ENCODE assay signal across 2 cellular contexts in genomic region chr22:30566125-30566524, GRCh38.
TF ChIP-seq lines count a peak whose summit lies in the region.

No MANE protein-coding gene starts in this region.

TF ChIP-seq in WTC11, 78 proteins besides CTCF, POLR2A, EP300 and RAD21:
- TF ChIP-seq ELF4 (CRISPR knock-in tag; IDR thresholded peaks at IDR 0.05; ENCODE audit: low read depth), result no peak
- TF ChIP-seq ZNF219 (CRISPR knock-in tag; IDR thresholded peaks at IDR 0.05; ENCODE audit: borderline replicate concordance), result no peak
- TF ChIP-seq STAT6 (CRISPR knock-in tag; conservative IDR thresholded peaks at IDR 0.05; ENCODE audit: low read depth), result no peak
- no peak for TF ChIP-seq NFE2L1 (CRISPR knock-in tag; IDR thresholded peaks at IDR 0.05)
- no peak for TF ChIP-seq GRHL2 (CRISPR knock-in tag; IDR thresholded peaks at IDR 0.05; ENCODE audit: insufficient replicate concordance, severe bottlenecking)
- no peak for TF ChIP-seq ZNF317 (CRISPR knock-in tag; IDR thresholded peaks at IDR 0.05; ENCODE audit: borderline replicate concordance, low read depth)
- no peak for TF ChIP-seq ZNF232 (CRISPR knock-in tag; IDR thresholded peaks at IDR 0.05)
- no peak for TF ChIP-seq IRF2 (CRISPR knock-in tag; IDR thresholded peaks at IDR 0.05; ENCODE audit: borderline replicate concordance, low read depth)
TF ChIP-seq in WTC11: peak in this region for 0.

TF ChIP-seq in HepG2, 621 proteins besides CTCF, POLR2A, EP300 and RAD21 (continues in another document):
- 0 out of 2 replicates have a peak, but pooled peaks have one; percentile 36 for TF ChIP-seq ZNF644 (CRISPR knock-in tag; IDR thresholded peaks at IDR 0.05; ENCODE audit: low read depth)
- 0 out of 2 replicates have a peak, but pooled peaks have one; percentile 37 for TF ChIP-seq KDM6A (CRISPR knock-in tag; IDR thresholded peaks at IDR 0.05; ENCODE audit: low read depth)
- peak; percentile 37 for TF ChIP-seq XRCC5 (optimal IDR thresholded peaks at IDR 0.05; ENCODE audit: low read length)
- peak; percentile 94; the same call in 1 of the 2 replicates for TF ChIP-seq ZKSCAN5 (CRISPR knock-in tag; IDR thresholded peaks at IDR 0.05)
- peak; percentile 57; the same call in 1 of the 2 replicates for TF ChIP-seq ZNF792 (CRISPR knock-in tag; IDR thresholded peaks at IDR 0.05)
- peak; percentile 41; the same call in 1 of the 2 replicates for TF ChIP-seq NCOR1 (IDR thresholded peaks at IDR 0.05; ENCODE audit: borderline replicate concordance, low read length)
- peak; percentile 50 for TF ChIP-seq RARA (CRISPR knock-in tag; IDR thresholded peaks at IDR 0.05)
- 0 out of 2 replicates have a peak, but pooled peaks have one; percentile 31 for TF ChIP-seq MIER2 (CRISPR knock-in tag; IDR thresholded peaks at IDR 0.05)
- 0 out of 2 replicates have a peak, but pooled peaks have one; percentile 30 for TF ChIP-seq ZNF263 (CRISPR knock-in tag; IDR thresholded peaks at IDR 0.05)
- TF ChIP-seq RXRB (CRISPR knock-in tag; IDR thresholded peaks at IDR 0.05; ENCODE audit: borderline replicate concordance), result peak; percentile 25; the same call in 1 of the 2 replicates
- peak; percentile 83; the same call in 1 of the 2 replicates for TF ChIP-seq ZNF335 (CRISPR knock-in tag; IDR thresholded peaks at IDR 0.05)
- TF ChIP-seq ZNF556 (CRISPR knock-in tag; IDR thresholded peaks at IDR 0.05; ENCODE audit: borderline replicate concordance), result 0 out of 2 replicates have a peak, but pooled peaks have one; percentile 54
- TF ChIP-seq, protein P1, sequence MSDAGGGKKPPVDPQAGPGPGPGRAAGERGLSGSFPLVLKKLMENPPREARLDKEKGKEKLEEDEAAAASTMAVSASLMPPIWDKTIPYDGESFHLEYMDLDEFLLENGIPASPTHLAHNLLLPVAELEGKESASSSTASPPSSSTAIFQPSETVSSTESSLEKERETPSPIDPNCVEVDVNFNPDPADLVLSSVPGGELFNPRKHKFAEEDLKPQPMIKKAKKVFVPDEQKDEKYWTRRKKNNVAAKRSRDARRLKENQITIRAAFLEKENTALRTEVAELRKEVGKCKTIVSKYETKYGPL (CRISPR knock-in tag; IDR thresholded peaks at IDR 0.05), result no peak
- TF ChIP-seq KLF11 (CRISPR knock-in tag; IDR thresholded peaks at IDR 0.05), result no peak
- peak; percentile 45; the same call in 1 of the 2 replicates for TF ChIP-seq CBX5 (CRISPR knock-in tag; IDR thresholded peaks at IDR 0.05; ENCODE audit: borderline replicate concordance)
- TF ChIP-seq, protein P2, sequence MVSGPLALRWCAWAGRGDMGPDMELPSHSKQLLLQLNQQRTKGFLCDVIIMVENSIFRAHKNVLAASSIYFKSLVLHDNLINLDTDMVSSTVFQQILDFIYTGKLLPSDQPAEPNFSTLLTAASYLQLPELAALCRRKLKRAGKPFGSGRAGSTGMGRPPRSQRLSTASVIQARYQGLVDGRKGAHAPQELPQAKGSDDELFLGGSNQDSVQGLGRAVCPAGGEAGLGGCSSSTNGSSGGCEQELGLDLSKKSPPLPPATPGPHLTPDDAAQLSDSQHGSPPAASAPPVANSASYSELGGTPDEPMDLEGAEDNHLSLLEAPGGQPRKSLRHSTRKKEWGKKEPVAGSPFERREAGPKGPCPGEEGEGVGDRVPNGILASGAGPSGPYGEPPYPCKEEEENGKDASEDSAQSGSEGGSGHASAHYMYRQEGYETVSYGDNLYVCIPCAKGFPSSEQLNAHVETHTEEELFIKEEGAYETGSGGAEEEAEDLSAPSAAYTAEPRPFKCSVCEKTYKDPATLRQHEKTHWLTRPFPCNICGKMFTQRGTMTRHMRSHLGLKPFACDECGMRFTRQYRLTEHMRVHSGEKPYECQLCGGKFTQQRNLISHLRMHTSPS (CRISPR knock-in tag; IDR thresholded peaks at IDR 0.05; ENCODE audit: low read depth), result peak; percentile 41; the same call in 1 of the 2 replicates
- TF ChIP-seq ERF (CRISPR knock-in tag; IDR thresholded peaks at IDR 0.05), result 0 out of 2 replicates have a peak, but pooled peaks have one; percentile 39
- no peak for TF ChIP-seq ZNF615 (CRISPR knock-in tag; IDR thresholded peaks at IDR 0.05; ENCODE audit: borderline replicate concordance)
- TF ChIP-seq LCORL (IDR thresholded peaks at IDR 0.05), result no peak
- peak; percentile 75 for TF ChIP-seq LCORL (CRISPR knock-in tag; IDR thresholded peaks at IDR 0.05)
- TF ChIP-seq GATAD2A (CRISPR knock-in tag; IDR thresholded peaks at IDR 0.05), result 0 out of 2 replicates have a peak, but pooled peaks have one; percentile 19
- TF ChIP-seq MXI1 (IDR thresholded peaks at IDR 0.05; ENCODE audit: borderline replicate concordance, low read depth, low read length), result peak; percentile 28; the same call in 1 of the 3 replicates
- no peak for TF ChIP-seq THAP11 (CRISPR knock-in tag; IDR thresholded peaks at IDR 0.05)
- peak; percentile 39 for TF ChIP-seq TEAD3 (CRISPR knock-in tag; optimal IDR thresholded peaks at IDR 0.05; ENCODE audit: borderline replicate concordance)
- TF ChIP-seq PAXIP1 (CRISPR knock-in tag; conservative IDR thresholded peaks at IDR 0.05), result peak; percentile 71
- TF ChIP-seq ASH2L (IDR thresholded peaks at IDR 0.05; ENCODE audit: insufficient read length, low read depth, low read length), result peak; percentile 35
- TF ChIP-seq, protein P3, sequence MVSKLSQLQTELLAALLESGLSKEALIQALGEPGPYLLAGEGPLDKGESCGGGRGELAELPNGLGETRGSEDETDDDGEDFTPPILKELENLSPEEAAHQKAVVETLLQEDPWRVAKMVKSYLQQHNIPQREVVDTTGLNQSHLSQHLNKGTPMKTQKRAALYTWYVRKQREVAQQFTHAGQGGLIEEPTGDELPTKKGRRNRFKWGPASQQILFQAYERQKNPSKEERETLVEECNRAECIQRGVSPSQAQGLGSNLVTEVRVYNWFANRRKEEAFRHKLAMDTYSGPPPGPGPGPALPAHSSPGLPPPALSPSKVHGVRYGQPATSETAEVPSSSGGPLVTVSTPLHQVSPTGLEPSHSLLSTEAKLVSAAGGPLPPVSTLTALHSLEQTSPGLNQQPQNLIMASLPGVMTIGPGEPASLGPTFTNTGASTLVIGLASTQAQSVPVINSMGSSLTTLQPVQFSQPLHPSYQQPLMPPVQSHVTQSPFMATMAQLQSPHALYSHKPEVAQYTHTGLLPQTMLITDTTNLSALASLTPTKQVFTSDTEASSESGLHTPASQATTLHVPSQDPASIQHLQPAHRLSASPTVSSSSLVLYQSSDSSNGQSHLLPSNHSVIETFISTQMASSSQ (IDR thresholded peaks at IDR 0.05; ENCODE audit: low read depth), result 0 out of 2 replicates have a peak, but pooled peaks have one; percentile 32
- TF ChIP-seq, protein P3 (CRISPR knock-in tag; IDR thresholded peaks at IDR 0.05; ENCODE audit: borderline replicate concordance), result no peak
- 0 out of 2 replicates have a peak, but pooled peaks have one; percentile 14 for TF ChIP-seq SP4 (CRISPR knock-in tag; IDR thresholded peaks at IDR 0.05)
- peak; percentile 46; the same call in 1 of the 2 replicates for TF ChIP-seq ELF3 (CRISPR knock-in tag; IDR thresholded peaks at IDR 0.05)
- peak; percentile 45; the same call in 1 of the 2 replicates for TF ChIP-seq ZNF501 (CRISPR knock-in tag; IDR thresholded peaks at IDR 0.05)
- TF ChIP-seq KDM2A (CRISPR knock-in tag; IDR thresholded peaks at IDR 0.05; ENCODE audit: borderline replicate concordance, low read depth), result peak; percentile 31; the same call in 1 of the 2 replicates
- TF ChIP-seq FOSL2 (CRISPR knock-in tag; IDR thresholded peaks at IDR 0.05), result peak; percentile 66
- TF ChIP-seq KAT8 (CRISPR knock-in tag; IDR thresholded peaks at IDR 0.05), result peak; percentile 47; the same call in 1 of the 2 replicates
- TF ChIP-seq ZHX2 (IDR thresholded peaks at IDR 0.05; ENCODE audit: low read depth), result peak; percentile 31; the same call in 1 of the 2 replicates
- TF ChIP-seq ZHX2 (CRISPR knock-in tag; IDR thresholded peaks at IDR 0.05; ENCODE audit: borderline replicate concordance), result no peak
- peak; percentile 70 for TF ChIP-seq SAP130 (CRISPR knock-in tag; IDR thresholded peaks at IDR 0.05; ENCODE audit: low read depth)
- 0 out of 2 replicates have a peak, but pooled peaks have one; percentile 24 for TF ChIP-seq MIXL1 (CRISPR knock-in tag; IDR thresholded peaks at IDR 0.05)
- peak; percentile 87 for TF ChIP-seq HNF4A (CRISPR knock-in tag; IDR thresholded peaks at IDR 0.05)
- TF ChIP-seq, protein P4, sequence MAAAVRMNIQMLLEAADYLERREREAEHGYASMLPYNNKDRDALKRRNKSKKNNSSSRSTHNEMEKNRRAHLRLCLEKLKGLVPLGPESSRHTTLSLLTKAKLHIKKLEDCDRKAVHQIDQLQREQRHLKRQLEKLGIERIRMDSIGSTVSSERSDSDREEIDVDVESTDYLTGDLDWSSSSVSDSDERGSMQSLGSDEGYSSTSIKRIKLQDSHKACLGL (CRISPR knock-in tag; IDR thresholded peaks at IDR 0.05), result no peak
- no peak for TF ChIP-seq ZNF746 (CRISPR knock-in tag; IDR thresholded peaks at IDR 0.05)
- TF ChIP-seq HDAC1 (CRISPR knock-in tag; IDR thresholded peaks at IDR 0.05), result 0 out of 2 replicates have a peak, but pooled peaks have one; percentile 46
- TF ChIP-seq ZNF484 (CRISPR knock-in tag; IDR thresholded peaks at IDR 0.05; ENCODE audit: borderline replicate concordance, low read depth), result peak; percentile 97; the same call in 1 of the 2 replicates
- no peak for TF ChIP-seq NFKB2 (CRISPR knock-in tag; IDR thresholded peaks at IDR 0.05; ENCODE audit: borderline replicate concordance)
- no peak for TF ChIP-seq ATF7-NPFF (CRISPR knock-in tag; IDR thresholded peaks at IDR 0.05; ENCODE audit: low read depth)
- peak; percentile 27; the same call in 1 of the 2 replicates for TF ChIP-seq IRF2 (CRISPR knock-in tag; IDR thresholded peaks at IDR 0.05)
- TF ChIP-seq ZNF101 (CRISPR knock-in tag; IDR thresholded peaks at IDR 0.05; ENCODE audit: borderline replicate concordance, low read depth), result no peak
- TF ChIP-seq HMG20A (CRISPR knock-in tag; IDR thresholded peaks at IDR 0.05; ENCODE audit: borderline replicate concordance), result peak; percentile 15; the same call in 1 of the 2 replicates
